Comparison of ENCODE assay signal across 2 cellular contexts in the genomic region with DNA sequence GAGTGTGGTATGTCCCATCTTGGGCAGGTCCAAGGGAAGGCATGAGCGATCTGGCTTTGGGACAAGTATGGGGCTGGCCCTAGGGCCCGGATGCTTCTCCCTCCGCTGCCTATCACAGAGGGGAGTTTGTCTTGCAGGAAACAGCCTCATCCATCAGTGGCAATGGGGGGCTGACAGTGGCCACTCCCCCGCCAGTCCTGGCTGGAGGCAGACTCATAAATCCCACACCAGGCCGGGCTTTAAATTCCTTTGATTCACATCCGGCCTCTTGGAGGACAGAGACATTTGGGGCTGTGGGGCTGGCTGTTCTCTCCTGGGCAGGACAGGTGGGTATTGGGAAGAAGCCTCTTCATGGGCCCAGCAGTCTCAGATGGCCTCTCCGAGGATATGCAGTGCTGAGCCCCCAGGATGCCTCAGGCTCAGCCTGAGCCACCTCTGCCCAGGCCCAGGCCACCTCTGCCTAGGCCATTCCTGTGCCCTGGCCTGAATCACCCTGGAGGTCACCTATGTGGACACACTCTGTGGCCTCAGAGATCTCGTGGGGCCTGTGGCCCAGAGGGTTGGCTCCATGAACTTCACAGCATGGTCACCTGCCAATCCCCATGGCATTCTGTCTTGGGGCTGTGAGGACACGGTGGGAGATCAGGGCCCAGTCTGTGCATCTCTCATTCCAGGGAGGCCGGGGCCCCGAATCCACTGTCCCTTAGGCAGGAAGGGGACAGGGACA.
TF ChIP-seq lines count a peak whose summit lies in the region.

No MANE protein-coding gene starts in this region.

TF ChIP-seq in HepG2, 621 proteins besides CTCF, POLR2A, EP300 and RAD21 (continued from another document):
- no peak for TF ChIP-seq ZNF34 (CRISPR knock-in tag; IDR thresholded peaks at IDR 0.05; ENCODE audit: borderline replicate concordance)
- no peak for TF ChIP-seq PAWR (CRISPR knock-in tag; IDR thresholded peaks at IDR 0.05; ENCODE audit: borderline replicate concordance)
- TF ChIP-seq KDM4B (CRISPR knock-in tag; IDR thresholded peaks at IDR 0.05) = no peak
- TF ChIP-seq, protein P1, sequence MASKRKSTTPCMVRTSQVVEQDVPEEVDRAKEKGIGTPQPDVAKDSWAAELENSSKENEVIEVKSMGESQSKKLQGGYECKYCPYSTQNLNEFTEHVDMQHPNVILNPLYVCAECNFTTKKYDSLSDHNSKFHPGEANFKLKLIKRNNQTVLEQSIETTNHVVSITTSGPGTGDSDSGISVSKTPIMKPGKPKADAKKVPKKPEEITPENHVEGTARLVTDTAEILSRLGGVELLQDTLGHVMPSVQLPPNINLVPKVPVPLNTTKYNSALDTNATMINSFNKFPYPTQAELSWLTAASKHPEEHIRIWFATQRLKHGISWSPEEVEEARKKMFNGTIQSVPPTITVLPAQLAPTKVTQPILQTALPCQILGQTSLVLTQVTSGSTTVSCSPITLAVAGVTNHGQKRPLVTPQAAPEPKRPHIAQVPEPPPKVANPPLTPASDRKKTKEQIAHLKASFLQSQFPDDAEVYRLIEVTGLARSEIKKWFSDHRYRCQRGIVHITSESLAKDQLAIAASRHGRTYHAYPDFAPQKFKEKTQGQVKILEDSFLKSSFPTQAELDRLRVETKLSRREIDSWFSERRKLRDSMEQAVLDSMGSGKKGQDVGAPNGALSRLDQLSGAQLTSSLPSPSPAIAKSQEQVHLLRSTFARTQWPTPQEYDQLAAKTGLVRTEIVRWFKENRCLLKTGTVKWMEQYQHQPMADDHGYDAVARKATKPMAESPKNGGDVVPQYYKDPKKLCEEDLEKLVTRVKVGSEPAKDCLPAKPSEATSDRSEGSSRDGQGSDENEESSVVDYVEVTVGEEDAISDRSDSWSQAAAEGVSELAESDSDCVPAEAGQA (IDR thresholded peaks at IDR 0.05; ENCODE audit: low read depth) = no peak
- TF ChIP-seq, protein P1 (CRISPR knock-in tag; IDR thresholded peaks at IDR 0.05; ENCODE audit: borderline replicate concordance) = no peak
- TF ChIP-seq ZC3H13 (CRISPR knock-in tag; IDR thresholded peaks at IDR 0.05) = no peak
- TF ChIP-seq ZNF672 (CRISPR knock-in tag; IDR thresholded peaks at IDR 0.05) = no peak
- TF ChIP-seq, protein P2, sequence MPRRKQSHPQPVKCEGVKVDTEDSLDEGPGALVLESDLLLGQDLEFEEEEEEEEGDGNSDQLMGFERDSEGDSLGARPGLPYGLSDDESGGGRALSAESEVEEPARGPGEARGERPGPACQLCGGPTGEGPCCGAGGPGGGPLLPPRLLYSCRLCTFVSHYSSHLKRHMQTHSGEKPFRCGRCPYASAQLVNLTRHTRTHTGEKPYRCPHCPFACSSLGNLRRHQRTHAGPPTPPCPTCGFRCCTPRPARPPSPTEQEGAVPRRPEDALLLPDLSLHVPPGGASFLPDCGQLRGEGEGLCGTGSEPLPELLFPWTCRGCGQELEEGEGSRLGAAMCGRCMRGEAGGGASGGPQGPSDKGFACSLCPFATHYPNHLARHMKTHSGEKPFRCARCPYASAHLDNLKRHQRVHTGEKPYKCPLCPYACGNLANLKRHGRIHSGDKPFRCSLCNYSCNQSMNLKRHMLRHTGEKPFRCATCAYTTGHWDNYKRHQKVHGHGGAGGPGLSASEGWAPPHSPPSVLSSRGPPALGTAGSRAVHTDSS (CRISPR knock-in tag; conservative IDR thresholded peaks at IDR 0.05) = no peak
- no peak for TF ChIP-seq ZNF570 (CRISPR knock-in tag; IDR thresholded peaks at IDR 0.05; ENCODE audit: borderline replicate concordance)
- TF ChIP-seq, protein P3, sequence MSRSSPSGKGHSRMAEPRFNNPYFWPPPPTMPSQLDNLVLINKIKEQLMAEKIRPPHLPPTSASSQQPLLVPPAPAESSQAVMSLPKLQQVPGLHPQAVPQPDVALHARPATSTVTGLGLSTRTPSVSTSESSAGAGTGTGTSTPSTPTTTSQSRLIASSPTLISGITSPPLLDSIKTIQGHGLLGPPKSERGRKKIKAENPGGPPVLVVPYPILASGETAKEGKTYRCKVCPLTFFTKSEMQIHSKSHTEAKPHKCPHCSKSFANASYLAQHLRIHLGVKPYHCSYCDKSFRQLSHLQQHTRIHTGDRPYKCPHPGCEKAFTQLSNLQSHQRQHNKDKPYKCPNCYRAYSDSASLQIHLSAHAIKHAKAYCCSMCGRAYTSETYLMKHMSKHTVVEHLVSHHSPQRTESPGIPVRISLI (CRISPR knock-in tag; IDR thresholded peaks at IDR 0.05; ENCODE audit: borderline replicate concordance) = no peak
- no peak for TF ChIP-seq SALL1 (CRISPR knock-in tag; IDR thresholded peaks at IDR 0.05)
- no peak for TF ChIP-seq MBNL3 (CRISPR knock-in tag; conservative IDR thresholded peaks at IDR 0.05)
- no peak for TF ChIP-seq ZMYM4 (CRISPR knock-in tag; IDR thresholded peaks at IDR 0.05)

TF ChIP-seq in K562, 482 proteins besides CTCF, POLR2A, EP300 and RAD21 (continued from another document):
- TF ChIP-seq, protein P4, sequence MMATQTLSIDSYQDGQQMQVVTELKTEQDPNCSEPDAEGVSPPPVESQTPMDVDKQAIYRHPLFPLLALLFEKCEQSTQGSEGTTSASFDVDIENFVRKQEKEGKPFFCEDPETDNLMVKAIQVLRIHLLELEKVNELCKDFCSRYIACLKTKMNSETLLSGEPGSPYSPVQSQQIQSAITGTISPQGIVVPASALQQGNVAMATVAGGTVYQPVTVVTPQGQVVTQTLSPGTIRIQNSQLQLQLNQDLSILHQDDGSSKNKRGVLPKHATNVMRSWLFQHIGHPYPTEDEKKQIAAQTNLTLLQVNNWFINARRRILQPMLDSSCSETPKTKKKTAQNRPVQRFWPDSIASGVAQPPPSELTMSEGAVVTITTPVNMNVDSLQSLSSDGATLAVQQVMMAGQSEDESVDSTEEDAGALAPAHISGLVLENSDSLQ (IDR thresholded peaks at IDR 0.05) = peak; percentile 9; the same call in 1 of the 2 replicates
- TF ChIP-seq ESRRA (IDR thresholded peaks at IDR 0.05; ENCODE audit: borderline replicate concordance, low read depth) = no peak
- TF ChIP-seq GTF2F1 (IDR thresholded peaks at IDR 0.05; ENCODE audit: low read depth, low read length) = no peak
- TF ChIP-seq CHD4 (IDR thresholded peaks at IDR 0.05; ENCODE audit: insufficient read depth, insufficient replicate concordance, low read depth, low read length, poor library complexity, severe bottlenecking) = no peak
